In genomic region chr7:112792431-112792830, GRCh38 we compare ENCODE assay signal across 17 cellular contexts. TPM values are rescaled to one million over a fixed set of nuclear protein-coding genes. Genes with fewer than 3 reads are reported as not detected.
DNase-seq lines count a peak whose midpoint lies in the region; ATAC-seq and TF ChIP-seq lines count a peak whose summit lies in the region.
"Had no signal": no experiment of that assay in that cellular context is flagged by ENCODE, and none has a peak within 500 bp of the region (broad histone marks: within the 10 kb centered on the region; RNA-seq: fewer than 3 reads in every experiment).

No MANE protein-coding gene starts in this region.

- H3K36me3 ChIP-seq in HEK293 (ENCODE audit: control insufficient read depth in 2 of 2, insufficient read depth in 1 of 2, low read length in 2 of 2) = no peaks in the 10 kb centered on the region
- H3K36me3 ChIP-seq in esophagus squamous epithelium = no peaks in the 10 kb centered on the region
- no peaks in the 10 kb centered on the region for H3K36me3 ChIP-seq in smooth muscle cell (ENCODE audit: low read depth)

- H3K9me3 Mint-ChIP-seq in activated T-cell treated with anti-CD3 and anti-CD28 coated beads, Interleukin-2, amount 50 U/mL, for 72 hours = peaks cover 0 to 2% of the 10 kb centered on the region in 2 donors
- H3K9me3 Mint-ChIP-seq in nephron progenitor cell = peaks cover 5% of the 10 kb centered on the region

- no peak overlapping the region for H3K9ac ChIP-seq in smooth muscle cell (ENCODE audit: low read depth)
- H3K9ac ChIP-seq: KMS-11 had no signal

- DNase-seq in activated T-cell treated with anti-CD3 and anti-CD28 coated beads, Interleukin-2, amount 50 U/mL, for 72 hours = no peak
- no peak for DNase-seq in activated T-cell treated with anti-CD3 and anti-CD28 coated beads, Interleukin-2, amount 50 U/mL, for 48 hours
- DNase-seq in esophagus squamous epithelium (lab: John Stamatoyannopoulos, UW) = no peak
- no peak for DNase-seq in smooth muscle cell (lab: John Stamatoyannopoulos, UW; ENCODE audit: unreplicated experiment)
- DNase-seq in nephron progenitor cell = no peak
- DNase-seq: DMS79, HCEC 1CT, NCI-H1092, NCI-H1694, NCI-H510A treated with DMSO at 0.1 percent for 48 hours, OCI-M1 had no signal

- H3K4me1 ChIP-seq in HEK293 (ENCODE audit: control insufficient read depth, insufficient read depth, low read length) (no peaks in the 10 kb centered on the region), esophagus squamous epithelium (peaks cover 7 to 42% (median 14%) of the 10 kb centered on the region in 3 donors), smooth muscle cell (ENCODE audit: low read depth) (peaks cover 9% of the 10 kb centered on the region)

- peaks cover 13% of the 10 kb centered on the region for H3K79me2 ChIP-seq in smooth muscle cell (ENCODE audit: low read depth)

- H3K9me3 ChIP-seq in HEK293 (ENCODE audit: control insufficient read depth, insufficient read depth, low read depth, low read length) (no peaks in the 10 kb centered on the region), esophagus squamous epithelium (no peaks in the 10 kb centered on the region), smooth muscle cell (replicated peaks; ENCODE audit: low read depth) (no peaks in the 10 kb centered on the region)

- CTCF ChIA-PET in HEK293 (lab: Yijun Ruan, JAX) = no interaction called here

- H3K27me3 ChIP-seq in esophagus squamous epithelium (no peaks in the 10 kb centered on the region), smooth muscle cell (ENCODE audit: low read depth) (no peaks in the 10 kb centered on the region)

- TF ChIP-seq POLR2A in esophagus squamous epithelium (IDR thresholded peaks at IDR 0.05) = no peak

- H3K36me3 Mint-ChIP-seq in activated T-cell treated with anti-CD3 and anti-CD28 coated beads, Interleukin-2, amount 50 U/mL, for 72 hours (ENCODE audit: insufficient read depth in 2 of 2) = peaks cover 4 to 6% of the 10 kb centered on the region in 2 donors
- peaks cover 15% of the 10 kb centered on the region for H3K36me3 Mint-ChIP-seq in nephron progenitor cell (ENCODE audit: low read depth)

- no peak for ATAC-seq in activated T-cell treated with anti-CD3 and anti-CD28 coated beads, Interleukin-2, amount 50 U/mL, for 72 hours (replicated peaks in 1 of 2)
- ATAC-seq in GM18502 (IDR thresholded peaks at IDR 0.05; ENCODE audit: poor library complexity, unreplicated experiment) = no peak
- no peak for ATAC-seq in HG02970 (IDR thresholded peaks at IDR 0.05; ENCODE audit: low FRiP score, unreplicated experiment)

- TF ChIP-seq CTCF in HEK293 (tag by site-specific recombination; IDR thresholded peaks at IDR 0.05) = no peak
- no peak for TF ChIP-seq CTCF in esophagus squamous epithelium (IDR thresholded peaks at IDR 0.05)
- TF ChIP-seq CTCF in smooth muscle cell (IDR thresholded peaks at IDR 0.05; ENCODE audit: borderline replicate concordance, insufficient read depth, poor library complexity, severe bottlenecking) = no peak
- TF ChIP-seq CTCF in nephron progenitor cell (IDR thresholded peaks at IDR 0.05) = no peak

- peak overlapping the region in 1 of 2 donors; percentile 31 for H3K4me3 Mint-ChIP-seq in activated T-cell treated with anti-CD3 and anti-CD28 coated beads, Interleukin-2, amount 50 U/mL, for 72 hours
- no peak overlapping the region for H3K4me3 Mint-ChIP-seq in nephron progenitor cell

- peak overlapping the region; percentile 48 for H2AFZ ChIP-seq in smooth muscle cell (ENCODE audit: low read depth)

- H3K4me3 ChIP-seq in HEK293 (ENCODE audit: low read depth, low read length) (no peak overlapping the region), esophagus squamous epithelium (peak overlapping the region; percentile 27 to 66 (median 48)), smooth muscle cell (no peak overlapping the region)

- POLR2A ChIA-PET in HEK293 (lab: Yijun Ruan, JAX) = no interaction called here

- intact Hi-C loops in esophagus squamous epithelium (cut with DNase I) = no loop called here

- WGBS in esophagus squamous epithelium, 2 donors = 59 to 71% methylated on average over 3 of the region's 3 CpGs
- 45% methylated on average over 3 of the region's 3 CpGs for WGBS in smooth muscle cell (ENCODE audit: low lambda C conversion rate)

- peak overlapping the region; percentile 4 for H3K27ac Mint-ChIP-seq in activated T-cell treated with anti-CD3 and anti-CD28 coated beads, Interleukin-2, amount 50 U/mL, for 72 hours
- H3K27ac Mint-ChIP-seq in nephron progenitor cell = no peak overlapping the region

- peaks cover 59% of the 10 kb centered on the region for H3K4me1 Mint-ChIP-seq in activated T-cell treated with anti-CD3 and anti-CD28 coated beads, Interleukin-2, amount 50 U/mL, for 72 hours (ENCODE audit: low read depth)
- peaks cover 19% of the 10 kb centered on the region for H3K4me1 Mint-ChIP-seq in nephron progenitor cell

- no peaks in the 10 kb centered on the region for H4K20me1 ChIP-seq in smooth muscle cell (ENCODE audit: low read depth)

- H3K27me3 Mint-ChIP-seq in activated T-cell treated with anti-CD3 and anti-CD28 coated beads, Interleukin-2, amount 50 U/mL, for 72 hours (ENCODE audit: low read depth) = no peaks in the 10 kb centered on the region
- H3K27me3 Mint-ChIP-seq in nephron progenitor cell (ENCODE audit: low read depth, poor library complexity) = no peaks in the 10 kb centered on the region

- H3K27ac ChIP-seq in HEK293 (ENCODE audit: extremely low read depth, low read depth, low read length) (no peak overlapping the region), esophagus squamous epithelium (peak overlapping the region in 3 of 4 donors; percentile 91 to 96 (median 93)), smooth muscle cell (ENCODE audit: low read depth) (no peak overlapping the region)
- H3K27ac ChIP-seq: C4-2B, KMS-11, RWPE1 had no signal

- H3F3A ChIP-seq in smooth muscle cell (ENCODE audit: low read depth) = no peaks in the 10 kb centered on the region

- H3K4me2 ChIP-seq in smooth muscle cell = no peak overlapping the region
- H3K4me2 ChIP-seq: KMS-11 had no signal

TF ChIP-seq in HEK293, 187 proteins besides CTCF, POLR2A, EP300 and RAD21:
- 0 out of 2 replicates have a peak, but pooled peaks have one; percentile 3 for TF ChIP-seq ZNF664 (tag by site-specific recombination; IDR thresholded peaks at IDR 0.05)
- TF ChIP-seq ZNF610 (tag by site-specific recombination; IDR thresholded peaks at IDR 0.05; ENCODE audit: borderline replicate concordance) = no peak

RNA-seq across cellular contexts. Expression of gene TMEM168, which starts 2.2 kb away (rescaled TPM):
- 10 to 100 TPM; 25.6 to 31.8 TPM for total RNA-seq in activated T-cell treated with anti-CD3 and anti-CD28 coated beads, Interleukin-2, amount 50 U/mL, for 72 hours
- total RNA-seq in esophagus squamous epithelium (10 to 100 TPM; 16.5 to 32.6 (median 21.6) TPM), smooth muscle cell (28.9 and 33.4 TPM in 2 replicates)
- 7.8 and 11.4 TPM in 2 replicates for polyA plus RNA-seq in smooth muscle cell

Comparison
In these comparisons a context has a peak if more than half of its experiments do, and no peak if none do; other contexts are left out.
1. H3K27ac ChIP-seq: peak in esophagus squamous epithelium (3 of 4); none in HEK293 (single experiment) and smooth muscle cell (single experiment).
2. H3K4me3 ChIP-seq: peak in esophagus squamous epithelium (4 of 4); none in HEK293 (single experiment) and smooth muscle cell (single experiment).